In the genomic region with DNA sequence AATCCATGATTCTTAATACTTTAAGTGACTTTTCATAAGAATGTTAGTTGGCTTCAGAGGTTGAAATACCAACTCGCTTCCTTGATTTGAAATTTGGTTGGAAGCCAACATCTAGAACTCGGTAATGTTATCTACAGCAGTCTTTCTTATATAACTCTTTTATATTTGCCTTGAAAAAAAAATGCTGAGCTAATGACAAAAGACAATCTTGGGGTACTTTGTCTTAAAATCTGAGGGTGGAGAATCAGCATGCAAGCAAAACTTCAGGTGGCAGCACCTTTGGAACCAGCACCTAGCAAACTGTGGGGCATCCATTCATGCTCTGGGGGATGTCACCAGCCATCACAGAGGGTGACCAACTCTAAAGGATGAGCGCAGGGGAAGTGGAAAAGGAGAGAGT, we compare ENCODE assay signal across 8 cellular contexts.
"Had no signal": no experiment of that assay in that cellular context is flagged by ENCODE, and none has a peak within 500 bp of the region (broad histone marks: within the 10 kb centered on the region; RNA-seq: fewer than 3 reads in every experiment).

No MANE protein-coding gene starts in this region.

- H3K9me3 Mint-ChIP-seq: GM23338 had no signal

- FAIRE-seq: H1, H54, HTR-8/SVneo had no signal

- H3K27ac Mint-ChIP-seq: GM23338, H9, IgD-negative memory B cell had no signal

- ATAC-seq: GM23338 had no signal

- DNase-seq: H9, HCEC 1CT, KG1 had no signal

- H3K4me2 ChIP-seq: GM23338 had no signal

- H3K4me3 ChIP-seq: GM23338 had no signal

- H3K27me3 Mint-ChIP-seq: IgD-negative memory B cell had no signal

- H3K4me3 Mint-ChIP-seq: GM23338, H9, IgD-negative memory B cell had no signal

- H2AFZ ChIP-seq: GM23338 had no signal

- H3K36me3 Mint-ChIP-seq: IgD-negative memory B cell had no signal

- H3K4me1 Mint-ChIP-seq: IgD-negative memory B cell had no signal
